ENCODE assay signal across 1 cellular context in genomic region chr1:201502511-201502857, GRCh38.
TF ChIP-seq lines count a peak whose summit lies in the region.

No MANE protein-coding gene starts in this region.

TF ChIP-seq in GM23338, 12 proteins besides CTCF, POLR2A, EP300 and RAD21 (continued from another document):
- TF ChIP-seq ZNF462 (CRISPR knock-in tag; IDR thresholded peaks at IDR 0.05) (no peak), POLR2AphosphoS5 (IDR thresholded peaks at IDR 0.05; ENCODE audit: low read depth) (no peak), REST (IDR thresholded peaks at IDR 0.05; ENCODE audit: unreplicated experiment) (no peak), NANOG (IDR thresholded peaks at IDR 0.05; ENCODE audit: borderline replicate concordance) (no peak), ZNF114 (CRISPR knock-in tag; IDR thresholded peaks at IDR 0.05) (no peak)
